Comparison of ENCODE assay signal across 8 cellular contexts in the genomic region with DNA sequence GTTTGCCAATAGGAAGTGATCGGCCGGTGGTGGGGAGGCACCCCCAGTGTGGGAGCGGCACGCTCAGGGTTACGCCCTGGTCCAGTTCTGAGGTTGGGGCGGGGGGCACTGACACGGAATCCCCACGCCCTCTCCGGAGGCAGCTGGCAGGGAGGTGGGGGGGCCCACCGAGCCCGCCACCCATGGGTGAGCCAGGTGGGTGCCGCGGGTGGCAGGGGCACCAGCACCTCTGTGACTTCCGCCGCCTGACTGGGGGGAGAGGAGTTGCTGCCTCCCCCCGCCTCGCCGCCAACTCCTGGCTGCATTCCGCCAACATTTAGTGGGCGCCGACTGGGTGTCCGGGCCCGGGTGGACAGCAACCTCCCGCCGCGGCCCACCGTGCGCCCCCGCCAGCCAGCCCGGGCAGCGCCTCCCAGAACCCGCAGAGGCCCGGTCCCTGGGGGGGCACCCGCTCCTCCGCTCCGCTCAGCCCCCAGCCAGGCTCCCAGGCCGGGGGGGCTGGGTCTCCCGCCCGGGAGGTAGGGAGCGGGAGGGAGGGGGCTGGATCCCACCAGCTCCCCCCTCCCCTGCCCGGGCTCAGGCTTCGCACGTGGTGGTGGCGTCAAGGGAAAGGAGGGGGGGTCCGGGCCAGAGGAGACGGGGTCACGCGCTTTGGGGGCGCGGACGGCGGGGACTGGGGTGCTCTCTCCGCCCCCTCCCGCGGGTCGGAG.
DNase-seq lines count a peak whose midpoint lies in the region; ATAC-seq lines count a peak whose summit lies in the region.

No MANE protein-coding gene starts in this region.

- in situ Hi-C loops in KBM-7 (cut with MboI; ENCODE audit: low pct_unique_long_range_greater_than_20kb, low sequenced_read_pairs) = no loop called here

- H3K27ac ChIP-seq in substantia nigra (ENCODE audit: low read depth, low read length, poor library complexity, severe bottlenecking) = peak overlapping the region; percentile 99

- ATAC-seq in HG02885 (IDR thresholded peaks at IDR 0.05; ENCODE audit: poor library complexity, unreplicated experiment) = peak; percentile 1
- ATAC-seq in HG03457 (IDR thresholded peaks at IDR 0.05; ENCODE audit: unreplicated experiment) = no peak

- DNase-seq in ELR (ENCODE audit: low read depth) = peak; percentile 58
- DNase-seq in UCSD-AML1 (lab: John Stamatoyannopoulos, UW; ENCODE audit: unreplicated experiment) = peak; percentile 30
- DNase-seq in effector CD4-positive, alpha-beta T cell = peak; percentile 38
- peak; percentile 86 for DNase-seq in medulla oblongata (ENCODE audit: extremely low spot score)
- peak in 45 of 49 donors; percentile 26 to 87 (median 57) for DNase-seq in substantia nigra (lab: John Stamatoyannopoulos, UW)
- no peak for DNase-seq in KBM-7
